Comparison of ENCODE assay signal across 19 cellular contexts in the genomic region with DNA sequence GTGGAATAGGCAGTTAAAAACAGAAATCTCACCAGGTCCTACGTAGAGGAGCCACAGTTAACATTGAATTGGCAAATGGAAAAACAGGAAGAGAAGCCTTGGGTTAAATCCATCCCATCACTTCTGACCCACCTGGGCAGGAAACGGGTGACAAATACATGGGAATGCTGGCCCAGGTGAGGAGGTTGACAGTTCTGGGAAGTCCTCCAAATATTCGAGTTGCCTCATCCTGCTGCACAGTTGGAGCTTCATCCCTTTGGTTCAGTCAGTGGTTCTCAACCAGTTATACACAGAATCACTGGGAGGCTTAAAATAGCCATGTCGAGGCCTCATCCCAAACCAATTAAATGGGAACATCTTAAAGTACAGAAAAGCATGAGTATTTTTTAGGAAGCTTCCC. TPM values are rescaled to one million over a fixed set of nuclear protein-coding genes. Genes with fewer than 3 reads are reported as not detected.
DNase-seq lines count a peak whose midpoint lies in the region; ATAC-seq and TF ChIP-seq lines count a peak whose summit lies in the region.
"Had no signal": no experiment of that assay in that cellular context is flagged by ENCODE, and none has a peak within 500 bp of the region (broad histone marks: within the 10 kb centered on the region; RNA-seq: fewer than 3 reads in every experiment).

No MANE protein-coding gene starts in this region.

- ATAC-seq in gastrocnemius medialis = peak in 1 of 2 donors; percentile 33
- no peak for ATAC-seq in GM21447 (IDR thresholded peaks at IDR 0.05; ENCODE audit: unreplicated experiment)
- ATAC-seq: activated naive CD8-positive, alpha-beta T cell treated with anti-CD3 and anti-CD28 coated beads, Interleukin-2, amount 50 U/mL, for 24 hours; stimulated activated naive B cell treated with anti-CD40 and anti-IgM and Interleukin-4, amounts not matched to agents 10 μg/mL and 1 μg/mL and 100 μg/mL, for 72 hours; T-cell had no signal

- DNase-seq in HT1080 (ENCODE audit: low read depth) = peak; percentile 12
- peak; percentile 99 for DNase-seq in cerebellar cortex (ENCODE audit: low spot score)
- no peak for DNase-seq in left ventricle myocardium inferior
- no peak for DNase-seq in gastrocnemius medialis
- no peak for DNase-seq in activated naive CD4-positive, alpha-beta T cell treated with anti-CD3 and anti-CD28 coated beads, Interleukin-2, amount 50 U/mL, for 16 hours
- DNase-seq in CD1c-positive myeloid dendritic cell (ENCODE audit: extremely low spot score) = no peak
- no peak for DNase-seq in activated CD4-positive, alpha-beta T cell treated with anti-CD3 and anti-CD28 coated beads, Interleukin-2, amount 50 U/mL, for 4 hours
- DNase-seq: activated naive CD8-positive, alpha-beta T cell treated with anti-CD3 and anti-CD28 coated beads, Interleukin-2, amount 50 U/mL, for 24 hours; central memory CD4-positive, alpha-beta T cell; kidney; NCI-H1092; NCI-H774; stimulated activated CD4-positive, alpha-beta T cell treated with anti-CD3 and anti-CD28 coated beads, Interleukin-12 subunit alpha, Interleukin-12 subunit beta, amount 100 ng/mL, for 4 hours; stimulated activated naive B cell treated with anti-CD40 and anti-IgM and Interleukin-4, amounts not matched to agents 10 μg/mL and 1 μg/mL and 100 μg/mL, for 72 hours; T-cell; WERI-Rb-1 had no signal

- no peak for TF ChIP-seq POLR2A in gastrocnemius medialis (IDR thresholded peaks at IDR 0.05)

- in situ Hi-C loops in gastrocnemius medialis (cut with MboI; ENCODE audit: low sequenced_read_pairs in 4 of 4) = no loop called here

- H3K36me3 ChIP-seq in left ventricle myocardium inferior (peaks cover 4% of the 10 kb centered on the region), gastrocnemius medialis (no peaks in the 10 kb centered on the region)
- H3K36me3 ChIP-seq: WERI-Rb-1 had no signal

- H3K27me3 ChIP-seq in left ventricle myocardium inferior (ENCODE audit: low read depth) = no peaks in the 10 kb centered on the region
- no peaks in the 10 kb centered on the region for H3K27me3 ChIP-seq in gastrocnemius medialis

- H3K4me1 ChIP-seq in left ventricle myocardium inferior = peaks cover 67% of the 10 kb centered on the region
- peaks cover 13 to 33% of the 10 kb centered on the region in 2 donors for H3K4me1 ChIP-seq in gastrocnemius medialis
- H3K4me1 ChIP-seq: parathyroid adenoma had no signal

- TF ChIP-seq CTCF in left ventricle myocardium inferior (IDR thresholded peaks at IDR 0.05; ENCODE audit: borderline replicate concordance) (no peak), gastrocnemius medialis (IDR thresholded peaks at IDR 0.05 in 4 of 5, conservative IDR thresholded peaks at IDR 0.05 in 1 of 5) (no peak)

- H3K4me3 ChIP-seq in left ventricle myocardium inferior (peak overlapping the region; percentile 61), gastrocnemius medialis (no peak overlapping the region)

- no peaks in the 10 kb centered on the region for H3K9me3 ChIP-seq in left ventricle myocardium inferior (replicated peaks)
- no peaks in the 10 kb centered on the region for H3K9me3 ChIP-seq in gastrocnemius medialis

- H3K27ac ChIP-seq in left ventricle myocardium inferior (replicated peaks) = peak overlapping the region; percentile 95
- peak overlapping the region; percentile 47 to 75 (median 59) for H3K27ac ChIP-seq in gastrocnemius medialis
- H3K27ac ChIP-seq: parathyroid adenoma, WERI-Rb-1 had no signal

- intact Hi-C loops in left ventricle myocardium inferior (cut with micrococcal nuclease) = no loop called here
- intact Hi-C loops in gastrocnemius medialis (cut with DNase I; ENCODE audit: low total_unique reads) = no loop called here

RNA-seq across cellular contexts. Expression of a gene that starts 5.3 kb away (rescaled TPM):
- total RNA-seq in HT1080 (2014; rRNA removed; shearing (Covaris generic)) = 1.8 and 2.1 TPM in 2 replicates
- 2.3 and 4.0 TPM in 2 replicates for polyA plus RNA-seq in HT1080 (2015; cell fraction: cytosol; rRNA removed)
- polyA plus RNA-seq in HT1080 (2015; cell fraction: nucleus; rRNA removed) = 1.8 and 2.1 TPM in 2 replicates
- total RNA-seq in left ventricle myocardium inferior (934 TPM), gastrocnemius medialis (1 to 10 TPM; 1.3 to 9.4 (median 1.4) TPM)
- total RNA-seq: activated T-helper 1 cell treated with anti-CD3 and anti-CD28 coated beads, Interleukin-12 subunit alpha, Interleukin-12 subunit beta, Interleukin-2, Interleukin-4 antibody, amounts not matched to agents 30 ng/mL and 10 ng/mL and 1 ng/mL, durations not matched to agents 14 hours and 24 hours and 36 hours had no signal

Comparison
In these comparisons a context has a peak if more than half of its experiments do, and no peak if none do; other contexts are left out.
1. DNase-seq: peak in HT1080 (single experiment) and cerebellar cortex (single experiment); none in left ventricle myocardium inferior (single experiment), gastrocnemius medialis (0 of 2), activated naive CD4-positive, alpha-beta T cell treated with anti-CD3 and anti-CD28 coated beads, Interleukin-2, amount 50 U/mL, for 16 hours (single experiment), CD1c-positive myeloid dendritic cell (single experiment) and activated CD4-positive, alpha-beta T cell treated with anti-CD3 and anti-CD28 coated beads, Interleukin-2, amount 50 U/mL, for 4 hours (0 of 2).
2. RNA of a gene that starts 5.3 kb away (total RNA-seq): 934 TPM in left ventricle myocardium inferior (single experiment); 1.8 to 2.1 TPM in HT1080 and 1.3 to 9.4 TPM in gastrocnemius medialis; every median in the first group is over 10 times any median in the second.